19 cellular contexts compared by ENCODE assay signal in genomic region chr2:24183369-24184069, GRCh38. TPM values are rescaled to one million over a fixed set of nuclear protein-coding genes. Genes with fewer than 3 reads are reported as not detected.
A peak's percentile ranks its signal among the peaks of the same experiment; 100 is the strongest.
DNase-seq lines count a peak whose midpoint lies in the region; ATAC-seq, FAIRE-seq and TF ChIP-seq lines count a peak whose summit lies in the region.
"Had no signal": no experiment of that assay in that cellular context is flagged by ENCODE, and none has a peak within 500 bp of the region (broad histone marks: within the 10 kb centered on the region; RNA-seq: fewer than 3 reads in every experiment).

No MANE protein-coding gene starts in this region.

- FAIRE-seq in bronchial epithelial cell (lab: Jason Lieb, UNC): no peak

- no peak for TF ChIP-seq CTCF in LNCaP clone FGC (IDR thresholded peaks at IDR 0.05; ENCODE audit: control insufficient read depth, extremely low read depth, insufficient read depth)
- no peak for TF ChIP-seq CTCF in bronchial epithelial cell (IDR thresholded peaks at IDR 0.05; ENCODE audit: insufficient read depth, low read length, severe bottlenecking)

- no peak overlapping the region for H3K9ac ChIP-seq in neuronal stem cell (ENCODE audit: low read depth, low read length, poor library complexity)

- no peaks in the 10 kb centered on the region for H3K79me1 ChIP-seq in neuronal stem cell (ENCODE audit: low read depth, low read length)

- H3K36me3 ChIP-seq in bronchial epithelial cell (ENCODE audit: control insufficient read depth, insufficient read depth, low read length) (no peaks in the 10 kb centered on the region), neuronal stem cell (replicated peaks in 1 of 2; ENCODE audit: control insufficient read depth in 2 of 2, insufficient read depth in 2 of 2, low read length in 2 of 2) (no peaks in the 10 kb centered on the region)
- H3K36me3 ChIP-seq: HAP-1 had no signal

- no peak overlapping the region for H2BK5ac ChIP-seq in neuronal stem cell (ENCODE audit: low read length)

- H4K8ac ChIP-seq in neuronal stem cell (ENCODE audit: low read depth, low read length): no peak overlapping the region

- H3K4ac ChIP-seq in neuronal stem cell (ENCODE audit: low read length): no peak overlapping the region

- peak overlapping the region; percentile 2 for H2AFZ ChIP-seq in neuronal stem cell (ENCODE audit: low read length)

- H3K4me3 ChIP-seq in LNCaP clone FGC (ENCODE audit: low read depth, low read length): no peak overlapping the region
- H3K4me3 ChIP-seq in bronchial epithelial cell (ENCODE audit: low read depth, low read length): no peak overlapping the region
- H3K4me3 ChIP-seq in neuronal stem cell (ENCODE audit: low read length in 2 of 2): no peak overlapping the region
- H3K4me3 ChIP-seq: HAP-1 had no signal

- no peaks in the 10 kb centered on the region for H3K9me3 ChIP-seq in neuronal stem cell (replicated peaks in 1 of 2; ENCODE audit: control insufficient read depth in 2 of 2, insufficient read depth in 1 of 2, low read depth in 1 of 2, low read length in 2 of 2)
- H3K9me3 ChIP-seq: HAP-1 had no signal

- H3K4me1 ChIP-seq in neuronal stem cell (ENCODE audit: control insufficient read depth in 2 of 2, insufficient read depth in 1 of 2, low read depth in 1 of 2, low read length in 2 of 2): peaks cover 7 to 9% of the 10 kb centered on the region in 2 donors
- H3K4me1 ChIP-seq: HAP-1 had no signal

- H3K27me3 ChIP-seq in bronchial epithelial cell (ENCODE audit: control insufficient read depth, insufficient read depth, low read length) (peaks cover 1% of the 10 kb centered on the region), neuronal stem cell (ENCODE audit: control insufficient read depth in 3 of 3, insufficient read depth in 3 of 3, low read depth in 1 of 3, low read length in 3 of 3) (peaks cover 0 to 2% (median 0%) of the 10 kb centered on the region in 3 experiments)

- H2BK15ac ChIP-seq in neuronal stem cell (ENCODE audit: low read length): no peak overlapping the region

- no peak overlapping the region for H3K14ac ChIP-seq in neuronal stem cell (ENCODE audit: low read length)

- H2BK12ac ChIP-seq in neuronal stem cell (ENCODE audit: low read length): no peak overlapping the region

- no peak overlapping the region for H2BK120ac ChIP-seq in neuronal stem cell (ENCODE audit: low read depth, low read length)

- no peak overlapping the region for H3K23ac ChIP-seq in neuronal stem cell (ENCODE audit: low read depth, low read length, poor library complexity)

- DNase-seq in DMS79 treated with DMSO at 0.1 percent for 48 hours (lab: John Stamatoyannopoulos, UW) (peak; percentile 78), LNCaP clone FGC (ENCODE audit: low read depth) (peak; percentile 2), bronchial epithelial cell (ENCODE audit: low read depth) (peak; percentile 5), neuronal stem cell (ENCODE audit: low spot score) (no peak), NCI-H2029 (lab: John Stamatoyannopoulos, UW) (no peak), hypothalamus (lab: John Stamatoyannopoulos, UW) (no peak)
- DNase-seq: Calu3; CD4-positive, alpha-beta T cell; NCI-H146; NCI-H2107; NCI-H446 treated with DMSO at 0.1 percent for 48 hours; NCI-H82; SIG-M5; SW 1271 had no signal

- no peak overlapping the region for H3K27ac ChIP-seq in neuronal stem cell (replicated peaks; ENCODE audit: low read length)

- no CpG with 5 or more reads among the region's 6 CpGs for WGBS in neuronal stem cell (ENCODE audit: extremely low coverage in 2 of 2, insufficient read length in 2 of 2, insufficient replicate concordance in 1 of 2), 2 donors

- H2AK5ac ChIP-seq in neuronal stem cell (ENCODE audit: low read depth, low read length): no peak overlapping the region

- H3K18ac ChIP-seq in neuronal stem cell (ENCODE audit: low read length): no peak overlapping the region

- no peak overlapping the region for H4K91ac ChIP-seq in neuronal stem cell (ENCODE audit: low read depth, low read length, poor library complexity)

- ATAC-seq in GM18861 (IDR thresholded peaks at IDR 0.05; ENCODE audit: unreplicated experiment): no peak

- H3K4me2 ChIP-seq in neuronal stem cell (ENCODE audit: insufficient read depth, low read length, poor library complexity, severe bottlenecking): no peak overlapping the region

RNA-seq across cellular contexts. Expression of gene FAM228A, which starts 8.7 kb away (rescaled TPM):
- total RNA-seq in bronchial epithelial cell: 0.13 TPM in 1 of 2 replicates, not detected in the other
- 1.0 TPM for polyA plus RNA-seq in neuronal stem cell (2013, experiment 1 of 2)
- polyA plus RNA-seq in neuronal stem cell (2013, experiment 2 of 2): 0.61 TPM
- total RNA-seq: B cell, Calu3, Daoy had no signal
- polyA plus RNA-seq: IgD-negative memory B cell had no signal

Comparison
In these comparisons a context has a peak if more than half of its experiments do, and no peak if none do; other contexts are left out.
1. DNase-seq: peak in DMS79 treated with DMSO at 0.1 percent for 48 hours (single experiment), LNCaP clone FGC (single experiment) and bronchial epithelial cell (single experiment); none in neuronal stem cell (single experiment), NCI-H2029 (single experiment) and hypothalamus (0 of 51).